8 cellular contexts compared by ENCODE assay signal in the genomic region with DNA sequence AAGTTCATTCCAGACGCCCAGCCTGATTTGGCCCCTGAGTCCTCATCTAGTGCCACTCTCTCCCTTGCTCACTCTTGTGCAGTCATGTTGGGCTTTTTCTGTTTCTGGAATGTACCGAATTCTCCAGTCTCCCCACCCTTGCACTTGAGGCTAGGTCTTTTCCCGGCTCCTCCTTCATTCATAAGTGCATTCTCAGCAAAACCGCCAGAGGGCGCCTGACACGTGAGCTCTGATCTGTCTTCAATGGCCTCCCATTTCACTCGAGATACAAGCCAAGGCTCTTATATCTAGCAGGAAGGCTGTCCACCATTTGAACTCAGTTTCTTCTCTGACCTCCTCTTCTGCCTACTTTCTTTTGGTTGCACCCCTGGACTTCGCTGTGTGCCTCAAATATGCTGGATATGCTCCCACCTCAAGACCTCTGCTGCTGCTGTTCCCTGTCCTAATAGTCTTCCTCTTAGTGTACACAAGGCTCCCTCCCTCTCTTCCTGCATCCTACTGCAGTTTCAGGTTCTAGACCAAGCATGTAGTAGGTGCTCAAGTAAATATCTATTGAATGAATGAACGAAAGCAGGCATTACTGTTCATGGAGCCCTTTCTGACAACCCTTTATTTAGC.
DNase-seq lines count a peak whose midpoint lies in the region; ATAC-seq and TF ChIP-seq lines count a peak whose summit lies in the region.

No MANE protein-coding gene starts in this region.

- H3K9me3 ChIP-seq in RWPE2 (ENCODE audit: severe bottlenecking) (no peaks in the 10 kb centered on the region), gastroesophageal sphincter (no peaks in the 10 kb centered on the region), upper lobe of left lung (no peaks in the 10 kb centered on the region)

- ATAC-seq in GM23338 = peak; percentile 94
- ATAC-seq in RWPE2 (ENCODE audit: low read depth) = peak; percentile 81
- ATAC-seq in gastroesophageal sphincter = peak; percentile 51
- ATAC-seq in upper lobe of left lung (ENCODE audit: low FRiP score in 2 of 2) = peak; percentile 90 to 92

- H3K36me3 Mint-ChIP-seq in GM23338 (ENCODE audit: low read depth) (peaks cover 4% of the 10 kb centered on the region; the same call in 2 of the 3 replicates), osteocyte (ENCODE audit: unreplicated experiment) (no peaks in the 10 kb centered on the region)

- H3K27ac ChIP-seq in GM23338 (ENCODE audit: low read depth) = no peak overlapping the region
- H3K27ac ChIP-seq in KMS-11 = no peak overlapping the region
- peak overlapping the region; percentile 21 for H3K27ac ChIP-seq in RWPE2 (ENCODE audit: poor library complexity, severe bottlenecking)
- no peak overlapping the region for H3K27ac ChIP-seq in gastroesophageal sphincter
- no peak overlapping the region for H3K27ac ChIP-seq in upper lobe of left lung

- H3K27ac Mint-ChIP-seq in GM23338 = no peak overlapping the region
- H3K27ac Mint-ChIP-seq in osteocyte (ENCODE audit: unreplicated experiment) = no peak overlapping the region

- H3K79me2 ChIP-seq in GM23338 (replicated peaks; ENCODE audit: insufficient read depth) = no peaks in the 10 kb centered on the region
- no peaks in the 10 kb centered on the region for H3K79me2 ChIP-seq in KMS-11 (ENCODE audit: insufficient read depth, low read depth)

- H2AFZ ChIP-seq in GM23338 (no peak overlapping the region), KMS-11 (ENCODE audit: low read depth) (peak overlapping the region; percentile 32; the same call in 1 of the 2 replicates)

- H3K4me3 ChIP-seq in GM06990 (replicated peaks; ENCODE audit: low read depth, low read length) = no peak overlapping the region
- no peak overlapping the region for H3K4me3 ChIP-seq in GM23338
- no peak overlapping the region for H3K4me3 ChIP-seq in KMS-11 (IDR thresholded peaks at IDR 0.05; ENCODE audit: insufficient read depth, low read depth, low read length)
- H3K4me3 ChIP-seq in RWPE2 (ENCODE audit: severe bottlenecking) = no peak overlapping the region
- no peak overlapping the region for H3K4me3 ChIP-seq in gastroesophageal sphincter
- H3K4me3 ChIP-seq in upper lobe of left lung = no peak overlapping the region

- DNase-seq in GM06990 (ENCODE audit: extremely low read depth, insufficient read length) (no peak), GM23338 (ENCODE audit: low spot score) (peak; percentile 91), RWPE2 (ENCODE audit: low spot score) (no peak), osteocyte (ENCODE audit: extremely low spot score, unreplicated experiment) (peak; percentile 89), upper lobe of left lung (peak in 1 of 2 donors; percentile 76)
- DNase-seq in activated effector memory CD4-positive, alpha-beta T cell treated with Interleukin-2 at 50 U/mL for 16 hours = peak; percentile 18

- no peak for TF ChIP-seq EP300 in gastroesophageal sphincter (IDR thresholded peaks at IDR 0.05)
- no peak for TF ChIP-seq EP300 in upper lobe of left lung (IDR thresholded peaks at IDR 0.05)

- no peaks in the 10 kb centered on the region for H3K9me2 ChIP-seq in GM23338 (ENCODE audit: insufficient read depth)

- H3K4me1 Mint-ChIP-seq in GM23338 (peaks cover 40% of the 10 kb centered on the region), osteocyte (ENCODE audit: unreplicated experiment) (peaks cover 10% of the 10 kb centered on the region)

- TF ChIP-seq CTCF in GM06990 (IDR thresholded peaks at IDR 0.05; ENCODE audit: insufficient read depth, low read length, poor library complexity, severe bottlenecking) = peak; percentile 86
- TF ChIP-seq CTCF in GM23338 (conservative IDR thresholded peaks at IDR 0.05; ENCODE audit: low read depth in 2 of 2) = peak; percentile 92 to 93
- peak; percentile 82 for TF ChIP-seq CTCF in KMS-11 (conservative IDR thresholded peaks at IDR 0.05; ENCODE audit: low read depth, low read length)
- peak; percentile 98 for TF ChIP-seq CTCF in RWPE2 (IDR thresholded peaks at IDR 0.05; ENCODE audit: poor library complexity, severe bottlenecking)
- peak; percentile 78 to 89 (median 83) for TF ChIP-seq CTCF in gastroesophageal sphincter (IDR thresholded peaks at IDR 0.05)
- TF ChIP-seq CTCF in osteocyte (IDR thresholded peaks at IDR 0.05) = peak; percentile 93
- peak; percentile 71 to 85 (median 80) for TF ChIP-seq CTCF in upper lobe of left lung (IDR thresholded peaks at IDR 0.05)

- peaks cover 5% of the 10 kb centered on the region for H3K27me3 Mint-ChIP-seq in GM23338 (ENCODE audit: insufficient read depth, low read depth, poor library complexity)
- H3K27me3 Mint-ChIP-seq in osteocyte (ENCODE audit: unreplicated experiment) = no peaks in the 10 kb centered on the region

- H3K27me3 ChIP-seq in GM06990 (replicated peaks; ENCODE audit: control insufficient read depth, insufficient read depth, low read length) (no peaks in the 10 kb centered on the region), GM23338 (ENCODE audit: insufficient read depth) (no peaks in the 10 kb centered on the region), KMS-11 (ENCODE audit: insufficient read depth, low read depth) (no peaks in the 10 kb centered on the region), RWPE2 (ENCODE audit: insufficient read depth, poor library complexity, severe bottlenecking) (no peaks in the 10 kb centered on the region), gastroesophageal sphincter (no peaks in the 10 kb centered on the region), upper lobe of left lung (no peaks in the 10 kb centered on the region)

- H3K9me3 Mint-ChIP-seq in GM23338 (no peaks in the 10 kb centered on the region), osteocyte (ENCODE audit: unreplicated experiment) (no peaks in the 10 kb centered on the region)

- 19 to 80% methylated on average over 2 to 9 of the region's 9 CpGs for WGBS in gastroesophageal sphincter (ENCODE audit: low coverage in 1 of 2), 2 donors
- 22 to 23% methylated on average over 9 of the region's 9 CpGs for WGBS in upper lobe of left lung, 2 donors

- H3K4me3 Mint-ChIP-seq in GM23338 (no peak overlapping the region), osteocyte (ENCODE audit: unreplicated experiment) (no peak overlapping the region)

- no peaks in the 10 kb centered on the region for H3K36me3 ChIP-seq in GM06990 (ENCODE audit: control insufficient read depth, insufficient read depth, low read length)
- no peaks in the 10 kb centered on the region for H3K36me3 ChIP-seq in GM23338 (ENCODE audit: insufficient read depth)
- no peaks in the 10 kb centered on the region for H3K36me3 ChIP-seq in KMS-11 (ENCODE audit: insufficient read depth)
- H3K36me3 ChIP-seq in RWPE2 (ENCODE audit: low read depth) = no peaks in the 10 kb centered on the region
- no peaks in the 10 kb centered on the region for H3K36me3 ChIP-seq in gastroesophageal sphincter
- no peaks in the 10 kb centered on the region for H3K36me3 ChIP-seq in upper lobe of left lung

- H4K20me1 ChIP-seq in GM23338 (replicated peaks; ENCODE audit: insufficient read depth) (no peaks in the 10 kb centered on the region), KMS-11 (ENCODE audit: insufficient read depth) (no peaks in the 10 kb centered on the region)

- no peaks in the 10 kb centered on the region for H3F3A ChIP-seq in GM23338 (replicated peaks; ENCODE audit: low read depth)

- peaks cover 34% of the 10 kb centered on the region for H3K4me1 ChIP-seq in GM23338 (ENCODE audit: insufficient read depth)
- H3K4me1 ChIP-seq in KMS-11 (ENCODE audit: low read depth, poor library complexity, severe bottlenecking) = no peaks in the 10 kb centered on the region
- peaks cover 14% of the 10 kb centered on the region for H3K4me1 ChIP-seq in RWPE2 (ENCODE audit: insufficient read depth, poor library complexity, severe bottlenecking)
- no peaks in the 10 kb centered on the region for H3K4me1 ChIP-seq in gastroesophageal sphincter
- peaks cover 0 to 4% (median 2%) of the 10 kb centered on the region in 4 donors for H3K4me1 ChIP-seq in upper lobe of left lung

- TF ChIP-seq POLR2A in gastroesophageal sphincter (IDR thresholded peaks at IDR 0.05) (no peak), upper lobe of left lung (IDR thresholded peaks at IDR 0.05) (no peak)

- no peak overlapping the region for H3K9ac ChIP-seq in KMS-11

- H3K4me2 ChIP-seq in GM23338 = no peak overlapping the region
- H3K4me2 ChIP-seq in KMS-11 = no peak overlapping the region

TF ChIP-seq in GM23338, 12 proteins besides CTCF, POLR2A, EP300 and RAD21 (continues in another document):
- TF ChIP-seq, protein P1, sequence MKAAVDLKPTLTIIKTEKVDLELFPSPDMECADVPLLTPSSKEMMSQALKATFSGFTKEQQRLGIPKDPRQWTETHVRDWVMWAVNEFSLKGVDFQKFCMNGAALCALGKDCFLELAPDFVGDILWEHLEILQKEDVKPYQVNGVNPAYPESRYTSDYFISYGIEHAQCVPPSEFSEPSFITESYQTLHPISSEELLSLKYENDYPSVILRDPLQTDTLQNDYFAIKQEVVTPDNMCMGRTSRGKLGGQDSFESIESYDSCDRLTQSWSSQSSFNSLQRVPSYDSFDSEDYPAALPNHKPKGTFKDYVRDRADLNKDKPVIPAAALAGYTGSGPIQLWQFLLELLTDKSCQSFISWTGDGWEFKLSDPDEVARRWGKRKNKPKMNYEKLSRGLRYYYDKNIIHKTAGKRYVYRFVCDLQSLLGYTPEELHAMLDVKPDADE (IDR thresholded peaks at IDR 0.05) = no peak
- TF ChIP-seq ZNF114 (CRISPR knock-in tag; IDR thresholded peaks at IDR 0.05) (no peak), NANOG (IDR thresholded peaks at IDR 0.05; ENCODE audit: borderline replicate concordance) (no peak), ZNF331 (CRISPR knock-in tag; IDR thresholded peaks at IDR 0.05; ENCODE audit: low read depth) (no peak)

Comparison
In these comparisons a context has a peak if more than half of its experiments do, and no peak if none do; other contexts are left out.
1. DNase-seq: peak in GM23338 (single experiment), activated effector memory CD4-positive, alpha-beta T cell treated with Interleukin-2 at 50 U/mL for 16 hours (single experiment) and osteocyte (single experiment); none in GM06990 (single experiment) and RWPE2 (single experiment).
2. Peak in every context shown above with its lines, with median percentiles within 50 percentile points of each other: CTCF ChIP-seq and ATAC-seq.